6 cellular contexts compared by ENCODE assay signal in the genomic region with DNA sequence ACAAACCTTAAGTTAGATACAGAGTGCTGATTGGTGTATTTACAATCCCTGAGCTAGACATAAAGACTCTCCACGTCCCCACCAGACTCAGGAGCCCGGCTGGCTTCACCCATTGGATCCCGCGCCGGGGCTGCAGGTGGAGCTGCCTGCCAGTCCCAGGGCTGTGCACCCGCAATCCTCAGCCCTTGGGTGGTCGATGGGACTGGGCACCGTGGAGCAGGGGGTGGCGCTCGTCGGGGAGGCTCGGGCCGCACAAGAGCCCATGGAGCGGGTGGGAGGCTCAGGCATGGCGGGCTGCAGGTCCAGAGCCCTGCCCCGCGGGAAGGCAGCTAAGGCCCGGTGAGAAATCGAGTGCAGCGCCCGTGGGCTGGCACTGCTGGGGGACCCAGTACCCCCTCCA. TPM values are rescaled to one million over a fixed set of nuclear protein-coding genes. Genes with fewer than 3 reads are reported as not detected.
"Had no signal": no experiment of that assay in that cellular context is flagged by ENCODE, and none has a peak within 500 bp of the region (broad histone marks: within the 10 kb centered on the region; RNA-seq: fewer than 3 reads in every experiment).

No MANE protein-coding gene starts in this region.

RNA-seq across cellular contexts. Expression of gene GSX1, which starts 44.1 kb away (rescaled TPM):
- total RNA-seq: HepG2, HT-29, HT1080, IMR-90, K562 had no signal
- polyA plus RNA-seq: HepG2, IgD-negative memory B cell, IMR-90, K562 had no signal
